ENCODE assay signal across 15 cellular contexts in the genomic region with DNA sequence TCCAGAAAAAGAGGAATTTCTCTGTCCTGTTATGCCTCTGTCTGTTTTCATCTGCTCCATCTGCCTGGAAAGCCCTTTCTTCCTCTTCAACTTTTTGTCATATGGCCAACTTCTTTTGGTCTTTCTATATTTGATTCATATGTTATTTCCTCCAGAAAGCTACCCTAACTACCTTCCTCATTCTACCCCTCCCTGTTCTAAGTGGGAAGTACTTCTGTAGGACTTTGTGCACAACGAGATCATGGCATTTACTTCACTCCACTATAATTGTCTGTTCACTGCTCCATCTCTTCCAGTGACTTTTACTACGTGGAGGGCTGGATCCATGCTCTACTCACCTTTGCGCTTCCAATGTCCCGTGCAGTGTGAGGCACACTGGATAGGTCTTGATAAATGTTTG.
"Had no signal": no experiment of that assay in that cellular context is flagged by ENCODE, and none has a peak within 500 bp of the region (broad histone marks: within the 10 kb centered on the region; RNA-seq: fewer than 3 reads in every experiment).

No MANE protein-coding gene starts in this region.

- DNase-seq: activated CD4-positive, alpha-beta memory T cell treated with anti-CD3 and anti-CD28 coated beads for 36 hours; activated CD4-positive, alpha-beta T cell treated with anti-CD3 and anti-CD28 coated beads for 48 hours; activated CD4-positive, CD25-positive, alpha-beta regulatory T cell; activated effector memory CD4-positive, alpha-beta T cell treated with Interleukin-2 at 50 U/mL for 16 hours; activated naive CD4-positive, alpha-beta T cell treated with anti-CD3 and anti-CD28 coated beads for 36 hours; activated naive CD8-positive, alpha-beta T cell treated with anti-CD3 and anti-CD28 coated beads, Interleukin-2, amount 10 ng/mL, durations not matched to agents 7 days and 5 days; activated T-cell treated with anti-CD3 and anti-CD28 coated beads, Interleukin-2, amount 50 U/mL, for 48 hours; amniotic stem cell; dorsolateral prefrontal cortex; effector memory CD8-positive, alpha-beta T cell; ovary; spleen; stimulated activated CD4-positive, alpha-beta T cell treated with anti-CD3 and anti-CD28 coated beads, Interleukin-4, amount 100 ng/mL, for 24 hours; stimulated activated naive CD4-positive, alpha-beta T cell treated with Interleukin-2 at 50 U/mL for 16 hours; upper lobe of left lung had no signal
